13 cellular contexts compared by ENCODE assay signal in genomic region chr5:125274938-125275759, GRCh38.
DNase-seq lines count a peak whose midpoint lies in the region; ATAC-seq and TF ChIP-seq lines count a peak whose summit lies in the region.
"Had no signal": no experiment of that assay in that cellular context is flagged by ENCODE, and none has a peak within 500 bp of the region (broad histone marks: within the 10 kb centered on the region; RNA-seq: fewer than 3 reads in every experiment).

No MANE protein-coding gene starts in this region.

- POLR2A ChIA-PET in SK-N-SH (lab: Yijun Ruan, JAX): no interaction called here

- peaks cover 5% of the 10 kb centered on the region for H3F3A ChIP-seq in SK-N-SH (replicated peaks; ENCODE audit: insufficient read depth)

- no peak overlapping the region for H3K9ac ChIP-seq in SK-N-SH

- in situ Hi-C loops in Caki2 (cut with HindIII; ENCODE audit: low pct_unique_long_range_greater_than_20kb, low sequenced_read_pairs): no loop called here

- TF ChIP-seq CTCF in SK-N-SH (IDR thresholded peaks at IDR 0.05) (no peak), foreskin keratinocyte (conservative IDR thresholded peaks at IDR 0.05) (no peak), mucosa of descending colon (IDR thresholded peaks at IDR 0.05) (no peak)

- peak overlapping the region in 1 of 2 experiments; percentile 22; a peak in 2 of 4 replicates for H3K27ac ChIP-seq in SK-N-SH (ENCODE audit: low read depth in 2 of 2, low read length in 1 of 2)
- H3K27ac ChIP-seq in foreskin keratinocyte: no peak overlapping the region
- H3K27ac ChIP-seq: pancreas had no signal

- 0 out of 4 replicates have a peak, but pooled peaks of 1 of the 2 experiments have one; percentile 17 for TF ChIP-seq EP300 in SK-N-SH (IDR thresholded peaks at IDR 0.05; ENCODE audit: borderline replicate concordance in 1 of 2, low read depth in 1 of 2, low read length in 1 of 2)

- CTCF ChIA-PET in SK-N-SH (lab: Yijun Ruan, JAX): interaction anchor here (0.6 to 2.2 kb wide), 4 partner anchors 14 to 51 kb away, joined by 3 to 7 read pairs (median 5); no protein-coding TSS in a partner anchor

- no peaks in the 10 kb centered on the region for H3K27me3 ChIP-seq in SK-N-SH (ENCODE audit: insufficient read depth)
- H3K27me3 ChIP-seq in foreskin keratinocyte: no peaks in the 10 kb centered on the region
- H3K27me3 ChIP-seq: pancreas had no signal

- H3K9me2 ChIP-seq in SK-N-SH: no peaks in the 10 kb centered on the region

- H3K36me3 ChIP-seq in SK-N-SH (replicated peaks in 1 of 2; ENCODE audit: control insufficient read depth in 1 of 2, insufficient read depth in 2 of 2, low read length in 1 of 2) (no peaks in the 10 kb centered on the region), mucosa of descending colon (ENCODE audit: low read depth) (no peaks in the 10 kb centered on the region)
- H3K36me3 ChIP-seq: pancreas had no signal

- intact Hi-C loops in mucosa of descending colon (cut with DNase I, micrococcal nuclease): no loop called here

- 71% methylated on average over 1 of the region's 1 CpG for WGBS in SK-N-SH (ENCODE audit: low lambda C conversion rate)

- no peak for TF ChIP-seq RAD21 in SK-N-SH (IDR thresholded peaks at IDR 0.05; ENCODE audit: low read length)

- H3K4me3 ChIP-seq in SK-N-SH (ENCODE audit: low read depth in 2 of 2, low read length in 1 of 2): no peak overlapping the region
- no peak overlapping the region for H3K4me3 ChIP-seq in mucosa of descending colon
- H3K4me3 ChIP-seq: pancreas had no signal

- ATAC-seq in foreskin keratinocyte (no peak), mucosa of descending colon (no peak), HG03354 (IDR thresholded peaks at IDR 0.05; ENCODE audit: poor library complexity, severe bottlenecking, unreplicated experiment) (no peak)
- ATAC-seq: stimulated activated naive CD8-positive, alpha-beta T cell treated with anti-CD3 and anti-CD28 coated beads, Interleukin-15, Interleukin-2, amounts not matched to agents 100 U/mL and 50 U/mL, for 24 hours had no signal

- no peaks in the 10 kb centered on the region for H3K9me3 ChIP-seq in SK-N-SH
- no peaks in the 10 kb centered on the region for H3K9me3 ChIP-seq in mucosa of descending colon
- H3K9me3 ChIP-seq: pancreas had no signal

- H3K4me2 ChIP-seq in SK-N-SH: no peak overlapping the region; the same call in 1 of the 2 replicates

- no peaks in the 10 kb centered on the region for H3K79me2 ChIP-seq in SK-N-SH (ENCODE audit: insufficient read depth)

- no peaks in the 10 kb centered on the region for H4K20me1 ChIP-seq in SK-N-SH (ENCODE audit: insufficient read depth)

- H3K4me1 ChIP-seq in SK-N-SH (ENCODE audit: control insufficient read depth in 1 of 2, insufficient read depth in 2 of 2, low read depth in 1 of 2, low read length in 1 of 2) (peaks cover 8 to 10% of the 10 kb centered on the region in 2 experiments; a peak in 3 of 4 replicates), foreskin keratinocyte (peaks cover 7% of the 10 kb centered on the region), mucosa of descending colon (ENCODE audit: low read depth) (no peaks in the 10 kb centered on the region)
- H3K4me1 ChIP-seq: pancreas had no signal

- no peak overlapping the region for H2AFZ ChIP-seq in SK-N-SH (ENCODE audit: low read depth)

- DNase-seq in Caki2 (ENCODE audit: low read depth) (peak; percentile 47), NCI-H146 treated with DMSO at 0.1 percent for 48 hours (lab: John Stamatoyannopoulos, UW; ENCODE audit: unreplicated experiment) (peak; percentile 68), SK-N-SH (no peak), kidney tubule cell (ENCODE audit: low spot score) (peak; percentile 14), superior temporal gyrus (ENCODE audit: extremely low spot score) (no peak), foreskin keratinocyte (no peak), mucosa of descending colon (no peak)
- DNase-seq: activated CD4-positive, alpha-beta T cell treated with anti-CD3 and anti-CD28 coated beads, Interleukin-2, amount 50 U/mL, for 1 hour; left cardiac atrium; pancreas; stimulated activated CD4-positive, alpha-beta T cell treated with anti-CD3 and anti-CD28 coated beads, Interleukin-4, amount 100 ng/mL, for 4 hours; stimulated activated naive CD8-positive, alpha-beta T cell treated with anti-CD3 and anti-CD28 coated beads, Interleukin-15, Interleukin-2, amounts not matched to agents 100 U/mL and 50 U/mL, for 24 hours had no signal

TF ChIP-seq in SK-N-SH, 30 proteins besides CTCF, POLR2A, EP300 and RAD21:
- TF ChIP-seq PBX3 (IDR thresholded peaks at IDR 0.05): peak; percentile 57
- TF ChIP-seq TCF12 (IDR thresholded peaks at IDR 0.05): peak; percentile 57
- TF ChIP-seq, protein P1, sequence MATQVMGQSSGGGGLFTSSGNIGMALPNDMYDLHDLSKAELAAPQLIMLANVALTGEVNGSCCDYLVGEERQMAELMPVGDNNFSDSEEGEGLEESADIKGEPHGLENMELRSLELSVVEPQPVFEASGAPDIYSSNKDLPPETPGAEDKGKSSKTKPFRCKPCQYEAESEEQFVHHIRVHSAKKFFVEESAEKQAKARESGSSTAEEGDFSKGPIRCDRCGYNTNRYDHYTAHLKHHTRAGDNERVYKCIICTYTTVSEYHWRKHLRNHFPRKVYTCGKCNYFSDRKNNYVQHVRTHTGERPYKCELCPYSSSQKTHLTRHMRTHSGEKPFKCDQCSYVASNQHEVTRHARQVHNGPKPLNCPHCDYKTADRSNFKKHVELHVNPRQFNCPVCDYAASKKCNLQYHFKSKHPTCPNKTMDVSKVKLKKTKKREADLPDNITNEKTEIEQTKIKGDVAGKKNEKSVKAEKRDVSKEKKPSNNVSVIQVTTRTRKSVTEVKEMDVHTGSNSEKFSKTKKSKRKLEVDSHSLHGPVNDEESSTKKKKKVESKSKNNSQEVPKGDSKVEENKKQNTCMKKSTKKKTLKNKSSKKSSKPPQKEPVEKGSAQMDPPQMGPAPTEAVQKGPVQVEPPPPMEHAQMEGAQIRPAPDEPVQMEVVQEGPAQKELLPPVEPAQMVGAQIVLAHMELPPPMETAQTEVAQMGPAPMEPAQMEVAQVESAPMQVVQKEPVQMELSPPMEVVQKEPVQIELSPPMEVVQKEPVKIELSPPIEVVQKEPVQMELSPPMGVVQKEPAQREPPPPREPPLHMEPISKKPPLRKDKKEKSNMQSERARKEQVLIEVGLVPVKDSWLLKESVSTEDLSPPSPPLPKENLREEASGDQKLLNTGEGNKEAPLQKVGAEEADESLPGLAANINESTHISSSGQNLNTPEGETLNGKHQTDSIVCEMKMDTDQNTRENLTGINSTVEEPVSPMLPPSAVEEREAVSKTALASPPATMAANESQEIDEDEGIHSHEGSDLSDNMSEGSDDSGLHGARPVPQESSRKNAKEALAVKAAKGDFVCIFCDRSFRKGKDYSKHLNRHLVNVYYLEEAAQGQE (IDR thresholded peaks at IDR 0.05; ENCODE audit: low read depth, low read length): no peak

Comparison
In these comparisons a context has a peak if more than half of its experiments do, and no peak if none do; other contexts are left out.
1. DNase-seq: peak in Caki2 (single experiment), NCI-H146 treated with DMSO at 0.1 percent for 48 hours (single experiment) and kidney tubule cell (single experiment); none in SK-N-SH (single experiment), superior temporal gyrus (single experiment), foreskin keratinocyte (0 of 2) and mucosa of descending colon (0 of 3).